1 cellular context compared by ENCODE assay signal in genomic region chr3:168071535-168071934, GRCh38.
TF ChIP-seq lines count a peak whose summit lies in the region.

No MANE protein-coding gene starts in this region.

TF ChIP-seq in HEK293, 187 proteins besides CTCF, POLR2A, EP300 and RAD21 (continued from another document):
- TF ChIP-seq PRDM4 (tag by site-specific recombination; IDR thresholded peaks at IDR 0.05) (0 out of 2 replicates have a peak, but pooled peaks have one; percentile 28), SP7 (tag by site-specific recombination; IDR thresholded peaks at IDR 0.05) (peak; percentile 64), GLIS2 (tag by site-specific recombination; IDR thresholded peaks at IDR 0.05) (no peak), ZSCAN16 (tag by site-specific recombination; IDR thresholded peaks at IDR 0.05) (no peak), ZNF776 (tag by site-specific recombination; IDR thresholded peaks at IDR 0.05; ENCODE audit: borderline replicate concordance) (no peak), INSM2 (tag by site-specific recombination; IDR thresholded peaks at IDR 0.05) (peak; percentile 58; the same call in 1 of the 2 replicates), KLF7 (tag by site-specific recombination; IDR thresholded peaks at IDR 0.05; ENCODE audit: borderline replicate concordance) (no peak)
